In the genomic region with DNA sequence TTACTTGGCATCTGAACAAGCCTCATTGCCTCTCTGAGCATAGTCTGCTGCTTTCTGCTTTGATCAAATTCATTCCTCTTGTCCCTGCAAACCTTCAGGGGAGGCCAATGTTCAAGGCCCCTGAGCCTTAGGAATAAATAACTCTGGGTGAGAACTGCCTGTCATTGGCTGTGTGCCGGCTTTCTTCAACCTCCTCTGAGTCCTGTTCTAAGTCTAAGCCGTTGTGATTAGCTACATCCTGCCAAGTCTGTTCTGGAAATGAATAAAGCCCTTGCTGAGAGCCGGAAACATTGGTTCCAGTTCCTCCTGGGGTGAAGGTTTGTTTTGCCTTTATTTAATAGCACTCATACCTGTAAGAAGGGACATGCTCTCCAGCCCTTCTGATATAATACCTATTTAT, we compare ENCODE assay signal across 8 cellular contexts. TPM values are rescaled to one million over a fixed set of nuclear protein-coding genes. Genes with fewer than 3 reads are reported as not detected.
DNase-seq lines count a peak whose midpoint lies in the region; ATAC-seq and TF ChIP-seq lines count a peak whose summit lies in the region.

No MANE protein-coding gene starts in this region.

- ATAC-seq in GM21447 (IDR thresholded peaks at IDR 0.05; ENCODE audit: unreplicated experiment): peak; percentile 55

- H3K27ac Mint-ChIP-seq in type B pancreatic cell: no peak overlapping the region

- peaks cover 4% of the 10 kb centered on the region for H3K36me3 Mint-ChIP-seq in type B pancreatic cell

- no peak overlapping the region for H3K4me3 Mint-ChIP-seq in type B pancreatic cell

- H3K27me3 Mint-ChIP-seq in type B pancreatic cell: no peaks in the 10 kb centered on the region

- H3K4me1 Mint-ChIP-seq in type B pancreatic cell (ENCODE audit: unreplicated experiment): peaks cover 68% of the 10 kb centered on the region

- DNase-seq in CD1c-positive myeloid dendritic cell (ENCODE audit: extremely low spot score): peak; percentile 46
- no peak for DNase-seq in SK-N-MC (ENCODE audit: low read depth, low spot score)
- peak; percentile 76 for DNase-seq in fibroblast of mammary gland (ENCODE audit: low read depth)
- peak; percentile 68 for DNase-seq in pons (ENCODE audit: low spot score)
- no peak for DNase-seq in type B pancreatic cell (ENCODE audit: extremely low spot score, unreplicated experiment)
- DNase-seq in DMS79 (lab: John Stamatoyannopoulos, UW): no peak
- DNase-seq in middle frontal gyrus (ENCODE audit: extremely low spot score, low spot score): no peak

- TF ChIP-seq CTCF in fibroblast of mammary gland (conservative IDR thresholded peaks at IDR 0.05; ENCODE audit: control insufficient read depth, insufficient read depth, low read depth, low read length): no peak
- TF ChIP-seq CTCF in type B pancreatic cell (conservative IDR thresholded peaks at IDR 0.05): no peak

- no peak overlapping the region for H3K4me3 ChIP-seq in SK-N-MC
- no peak overlapping the region for H3K4me3 ChIP-seq in fibroblast of mammary gland (ENCODE audit: control insufficient read depth, low read depth, low read length)

- peak overlapping the region; percentile 98; the same call in 1 of the 2 replicates for H3K27ac ChIP-seq in SK-N-MC

- no peak overlapping the region for H3K9ac ChIP-seq in SK-N-MC (ENCODE audit: insufficient read length)

- H3K9me3 Mint-ChIP-seq in type B pancreatic cell: no peaks in the 10 kb centered on the region

- H3K9me3 ChIP-seq in SK-N-MC (ENCODE audit: low read depth, low read length): no peaks in the 10 kb centered on the region

- peaks cover 13% of the 10 kb centered on the region; the same call in 1 of the 2 replicates for H3K36me3 ChIP-seq in SK-N-MC (ENCODE audit: insufficient read depth, low read length)

RNA-seq across cellular contexts. Expression of gene RNF4, which starts 13.8 kb away (rescaled TPM):
- total RNA-seq in type B pancreatic cell (ENCODE audit: low replicate concordance): 55.9 and 61.4 TPM in 2 replicates

RNA-seq across cellular contexts. Expression of gene FAM193A, which starts 53.8 kb away (rescaled TPM):
- total RNA-seq in type B pancreatic cell (ENCODE audit: low replicate concordance): 26.8 and 37.1 TPM in 2 replicates

Comparison
In these comparisons a context has a peak if more than half of its experiments do, and no peak if none do; other contexts are left out.
1. DNase-seq: peak in CD1c-positive myeloid dendritic cell (single experiment), fibroblast of mammary gland (single experiment) and pons (single experiment); none in SK-N-MC (single experiment), type B pancreatic cell (single experiment), DMS79 (single experiment) and middle frontal gyrus (single experiment).